ENCODE assay signal across 1 cellular context in the genomic region with DNA sequence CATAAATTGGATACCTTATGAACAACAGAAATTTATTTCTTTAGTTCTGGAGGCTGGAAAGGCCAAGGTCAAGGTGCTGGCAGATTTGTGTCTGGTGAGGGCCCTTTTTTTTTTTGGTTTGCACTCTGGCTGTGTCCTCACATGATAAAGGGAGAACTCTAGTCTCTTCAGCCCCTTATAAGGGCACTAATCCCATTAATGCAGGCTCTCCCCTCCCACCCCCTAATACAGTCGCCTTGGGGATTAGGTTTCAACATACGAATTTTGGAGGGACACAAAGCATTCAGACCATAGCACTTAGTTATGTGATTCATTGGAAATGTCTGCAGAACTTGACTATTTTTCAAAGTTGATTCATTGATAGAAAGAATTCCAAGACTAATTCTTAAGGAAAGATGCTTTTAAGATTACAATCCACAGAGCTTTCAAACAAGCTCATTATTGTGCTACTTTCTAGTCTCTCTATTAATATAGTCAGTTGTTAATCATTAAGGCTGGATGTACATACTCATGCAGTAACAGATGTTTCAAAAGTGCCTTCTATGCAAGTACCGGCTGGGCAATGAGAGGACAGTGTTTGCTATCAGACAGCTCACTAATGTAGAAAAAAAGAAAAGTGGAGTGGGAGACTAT.
TF ChIP-seq lines count a peak whose summit lies in the region.

No MANE protein-coding gene starts in this region.

TF ChIP-seq in GM12878, 131 proteins besides CTCF, POLR2A, EP300 and RAD21 (continued from another document):
- TF ChIP-seq ZBTB4 (CRISPR knock-in tag; IDR thresholded peaks at IDR 0.05), result no peak
- TF ChIP-seq YBX1 (IDR thresholded peaks at IDR 0.05), result no peak
- TF ChIP-seq PAX8 (IDR thresholded peaks at IDR 0.05), result no peak
- TF ChIP-seq ZNF207 (IDR thresholded peaks at IDR 0.05; ENCODE audit: borderline replicate concordance), result no peak
- no peak for TF ChIP-seq RBBP5 (conservative IDR thresholded peaks at IDR 0.05)
- no peak for TF ChIP-seq TBL1XR1 (IDR thresholded peaks at IDR 0.05; ENCODE audit: low read depth, low read length)
- no peak for TF ChIP-seq ZNF622 (IDR thresholded peaks at IDR 0.05)
